1 cellular context compared by ENCODE assay signal in the genomic region with DNA sequence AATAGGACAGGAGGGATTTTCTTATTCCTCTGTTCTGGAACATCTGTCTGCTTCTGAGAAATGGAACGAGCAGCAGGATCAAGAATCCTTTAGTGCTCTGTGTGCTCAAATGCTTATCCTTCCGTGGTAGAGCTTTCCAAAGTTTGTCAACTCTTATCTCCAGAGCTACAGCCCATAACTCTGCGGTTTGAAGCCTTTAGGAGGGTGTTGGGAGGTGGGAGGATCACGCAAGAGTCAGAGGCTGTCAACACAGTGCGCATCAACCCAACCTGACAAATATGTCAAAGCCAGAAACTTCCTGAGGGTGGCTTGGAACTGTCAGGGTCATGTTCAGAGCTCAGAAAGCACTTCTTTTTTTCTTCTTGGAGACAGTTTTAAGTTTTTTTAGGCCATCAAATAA.
TF ChIP-seq lines count a peak whose summit lies in the region.

No MANE protein-coding gene starts in this region.

TF ChIP-seq in K562, 482 proteins besides CTCF, POLR2A, EP300 and RAD21 (continued from another document and continues in another):
- TF ChIP-seq, protein P1, sequence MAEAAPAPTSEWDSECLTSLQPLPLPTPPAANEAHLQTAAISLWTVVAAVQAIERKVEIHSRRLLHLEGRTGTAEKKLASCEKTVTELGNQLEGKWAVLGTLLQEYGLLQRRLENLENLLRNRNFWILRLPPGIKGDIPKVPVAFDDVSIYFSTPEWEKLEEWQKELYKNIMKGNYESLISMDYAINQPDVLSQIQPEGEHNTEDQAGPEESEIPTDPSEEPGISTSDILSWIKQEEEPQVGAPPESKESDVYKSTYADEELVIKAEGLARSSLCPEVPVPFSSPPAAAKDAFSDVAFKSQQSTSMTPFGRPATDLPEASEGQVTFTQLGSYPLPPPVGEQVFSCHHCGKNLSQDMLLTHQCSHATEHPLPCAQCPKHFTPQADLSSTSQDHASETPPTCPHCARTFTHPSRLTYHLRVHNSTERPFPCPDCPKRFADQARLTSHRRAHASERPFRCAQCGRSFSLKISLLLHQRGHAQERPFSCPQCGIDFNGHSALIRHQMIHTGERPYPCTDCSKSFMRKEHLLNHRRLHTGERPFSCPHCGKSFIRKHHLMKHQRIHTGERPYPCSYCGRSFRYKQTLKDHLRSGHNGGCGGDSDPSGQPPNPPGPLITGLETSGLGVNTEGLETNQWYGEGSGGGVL (CRISPR knock-in tag; IDR thresholded peaks at IDR 0.05), result no peak
- TF ChIP-seq SIRT6 (IDR thresholded peaks at IDR 0.05; ENCODE audit: low read depth, low read length) (no peak), ARNT (IDR thresholded peaks at IDR 0.05) (no peak), STAT5A (IDR thresholded peaks at IDR 0.05; ENCODE audit: borderline replicate concordance, low read length) (peak; percentile 73), ZNF316 (IDR thresholded peaks at IDR 0.05) (no peak), ZNF57 (CRISPR knock-in tag; IDR thresholded peaks at IDR 0.05) (no peak), SLC30A9 (CRISPR knock-in tag; IDR thresholded peaks at IDR 0.05) (no peak), RHOXF2B (CRISPR knock-in tag; conservative IDR thresholded peaks at IDR 0.05) (no peak), TBL1XR1 (IDR thresholded peaks at IDR 0.05; ENCODE audit: low read length in 2 of 2) (peak in 1 of 2 experiments; percentile 63; a peak in 2 of 4 replicates), RFX5 (IDR thresholded peaks at IDR 0.05; ENCODE audit: low read depth, low read length) (no peak), ZBED1 (IDR thresholded peaks at IDR 0.05) (no peak), ATF1 (CRISPR knock-in tag; IDR thresholded peaks at IDR 0.05) (no peak), ATF1 (tag; IDR thresholded peaks at IDR 0.05) (no peak), NFXL1 (CRISPR knock-in tag; IDR thresholded peaks at IDR 0.05) (no peak), CAMTA2 (CRISPR knock-in tag; conservative IDR thresholded peaks at IDR 0.05) (no peak), GATAD2A (IDR thresholded peaks at IDR 0.05) (no peak), KLF16 (IDR thresholded peaks at IDR 0.05) (peak; percentile 80), POLR2AphosphoS2 (IDR thresholded peaks at IDR 0.05; ENCODE audit: low read length) (no peak), ZNF140 (CRISPR knock-in tag; IDR thresholded peaks at IDR 0.05) (no peak), TARDBP (IDR thresholded peaks at IDR 0.05) (no peak), TEAD4 (IDR thresholded peaks at IDR 0.05; ENCODE audit: low read length) (peak; percentile 93), TEAD4 (CRISPR knock-in tag; IDR thresholded peaks at IDR 0.05; ENCODE audit: borderline replicate concordance) (no peak), MTA2 (IDR thresholded peaks at IDR 0.05; ENCODE audit: low read depth) (peak; percentile 72), EWSR1 (IDR thresholded peaks at IDR 0.05; ENCODE audit: borderline replicate concordance, low read depth, partially characterized antibody) (no peak), KLF6 (CRISPR knock-in tag; IDR thresholded peaks at IDR 0.05; ENCODE audit: borderline replicate concordance) (no peak), JUNB (CRISPR knock-in tag; conservative IDR thresholded peaks at IDR 0.05) (no peak), RCOR1 (IDR thresholded peaks at IDR 0.05; ENCODE audit: borderline replicate concordance in 1 of 2, low read depth in 2 of 2, low read length in 2 of 2) (peak in 1 of 2 experiments; percentile 89; a peak in 2 of 4 replicates), ZNF696 (CRISPR knock-in tag; conservative IDR thresholded peaks at IDR 0.05) (no peak), ZNF384 (IDR thresholded peaks at IDR 0.05; ENCODE audit: low read depth, low read length) (no peak), IRF2 (CRISPR knock-in tag; IDR thresholded peaks at IDR 0.05) (no peak), ZFP1 (CRISPR knock-in tag; IDR thresholded peaks at IDR 0.05) (no peak), CCAR2 (IDR thresholded peaks at IDR 0.05; ENCODE audit: low read depth, low read length) (no peak), MEF2A (IDR thresholded peaks at IDR 0.05; ENCODE audit: control insufficient read depth, low read depth, low read length) (no peak), NCOR1 (IDR thresholded peaks at IDR 0.05) (peak; percentile 61), PTTG1 (tag; IDR thresholded peaks at IDR 0.05; ENCODE audit: low read depth) (no peak), LARP7 (IDR thresholded peaks at IDR 0.05) (no peak), ZBTB1 (CRISPR knock-in tag; IDR thresholded peaks at IDR 0.05; ENCODE audit: borderline replicate concordance, low read depth) (no peak), RBM22 (IDR thresholded peaks at IDR 0.05; ENCODE audit: low read depth, low read length, poor library complexity, severe bottlenecking) (no peak), TAF15 (IDR thresholded peaks at IDR 0.05; ENCODE audit: low read depth, low read length) (no peak)
- TF ChIP-seq, protein P2, sequence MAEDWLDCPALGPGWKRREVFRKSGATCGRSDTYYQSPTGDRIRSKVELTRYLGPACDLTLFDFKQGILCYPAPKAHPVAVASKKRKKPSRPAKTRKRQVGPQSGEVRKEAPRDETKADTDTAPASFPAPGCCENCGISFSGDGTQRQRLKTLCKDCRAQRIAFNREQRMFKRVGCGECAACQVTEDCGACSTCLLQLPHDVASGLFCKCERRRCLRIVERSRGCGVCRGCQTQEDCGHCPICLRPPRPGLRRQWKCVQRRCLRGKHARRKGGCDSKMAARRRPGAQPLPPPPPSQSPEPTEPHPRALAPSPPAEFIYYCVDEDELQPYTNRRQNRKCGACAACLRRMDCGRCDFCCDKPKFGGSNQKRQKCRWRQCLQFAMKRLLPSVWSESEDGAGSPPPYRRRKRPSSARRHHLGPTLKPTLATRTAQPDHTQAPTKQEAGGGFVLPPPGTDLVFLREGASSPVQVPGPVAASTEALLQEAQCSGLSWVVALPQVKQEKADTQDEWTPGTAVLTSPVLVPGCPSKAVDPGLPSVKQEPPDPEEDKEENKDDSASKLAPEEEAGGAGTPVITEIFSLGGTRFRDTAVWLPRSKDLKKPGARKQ (CRISPR knock-in tag; IDR thresholded peaks at IDR 0.05), result no peak
- TF ChIP-seq, protein P3, sequence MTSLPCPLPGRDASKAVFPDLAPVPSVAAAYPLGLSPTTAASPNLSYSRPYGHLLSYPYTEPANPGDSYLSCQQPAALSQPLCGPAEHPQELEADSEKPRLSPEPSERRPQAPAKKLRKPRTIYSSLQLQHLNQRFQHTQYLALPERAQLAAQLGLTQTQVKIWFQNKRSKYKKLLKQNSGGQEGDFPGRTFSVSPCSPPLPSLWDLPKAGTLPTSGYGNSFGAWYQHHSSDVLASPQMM (CRISPR knock-in tag; IDR thresholded peaks at IDR 0.05), result no peak
- TF ChIP-seq, protein P4, sequence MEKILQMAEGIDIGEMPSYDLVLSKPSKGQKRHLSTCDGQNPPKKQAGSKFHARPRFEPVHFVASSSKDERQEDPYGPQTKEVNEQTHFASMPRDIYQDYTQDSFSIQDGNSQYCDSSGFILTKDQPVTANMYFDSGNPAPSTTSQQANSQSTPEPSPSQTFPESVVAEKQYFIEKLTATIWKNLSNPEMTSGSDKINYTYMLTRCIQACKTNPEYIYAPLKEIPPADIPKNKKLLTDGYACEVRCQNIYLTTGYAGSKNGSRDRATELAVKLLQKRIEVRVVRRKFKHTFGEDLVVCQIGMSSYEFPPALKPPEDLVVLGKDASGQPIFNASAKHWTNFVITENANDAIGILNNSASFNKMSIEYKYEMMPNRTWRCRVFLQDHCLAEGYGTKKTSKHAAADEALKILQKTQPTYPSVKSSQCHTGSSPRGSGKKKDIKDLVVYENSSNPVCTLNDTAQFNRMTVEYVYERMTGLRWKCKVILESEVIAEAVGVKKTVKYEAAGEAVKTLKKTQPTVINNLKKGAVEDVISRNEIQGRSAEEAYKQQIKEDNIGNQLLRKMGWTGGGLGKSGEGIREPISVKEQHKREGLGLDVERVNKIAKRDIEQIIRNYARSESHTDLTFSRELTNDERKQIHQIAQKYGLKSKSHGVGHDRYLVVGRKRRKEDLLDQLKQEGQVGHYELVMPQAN (IDR thresholded peaks at IDR 0.05; ENCODE audit: borderline replicate concordance), result no peak
- TF ChIP-seq, protein P5, sequence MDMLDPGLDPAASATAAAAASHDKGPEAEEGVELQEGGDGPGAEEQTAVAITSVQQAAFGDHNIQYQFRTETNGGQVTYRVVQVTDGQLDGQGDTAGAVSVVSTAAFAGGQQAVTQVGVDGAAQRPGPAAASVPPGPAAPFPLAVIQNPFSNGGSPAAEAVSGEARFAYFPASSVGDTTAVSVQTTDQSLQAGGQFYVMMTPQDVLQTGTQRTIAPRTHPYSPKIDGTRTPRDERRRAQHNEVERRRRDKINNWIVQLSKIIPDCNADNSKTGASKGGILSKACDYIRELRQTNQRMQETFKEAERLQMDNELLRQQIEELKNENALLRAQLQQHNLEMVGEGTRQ (CRISPR knock-in tag; IDR thresholded peaks at IDR 0.05), result no peak
- TF ChIP-seq, protein P6, sequence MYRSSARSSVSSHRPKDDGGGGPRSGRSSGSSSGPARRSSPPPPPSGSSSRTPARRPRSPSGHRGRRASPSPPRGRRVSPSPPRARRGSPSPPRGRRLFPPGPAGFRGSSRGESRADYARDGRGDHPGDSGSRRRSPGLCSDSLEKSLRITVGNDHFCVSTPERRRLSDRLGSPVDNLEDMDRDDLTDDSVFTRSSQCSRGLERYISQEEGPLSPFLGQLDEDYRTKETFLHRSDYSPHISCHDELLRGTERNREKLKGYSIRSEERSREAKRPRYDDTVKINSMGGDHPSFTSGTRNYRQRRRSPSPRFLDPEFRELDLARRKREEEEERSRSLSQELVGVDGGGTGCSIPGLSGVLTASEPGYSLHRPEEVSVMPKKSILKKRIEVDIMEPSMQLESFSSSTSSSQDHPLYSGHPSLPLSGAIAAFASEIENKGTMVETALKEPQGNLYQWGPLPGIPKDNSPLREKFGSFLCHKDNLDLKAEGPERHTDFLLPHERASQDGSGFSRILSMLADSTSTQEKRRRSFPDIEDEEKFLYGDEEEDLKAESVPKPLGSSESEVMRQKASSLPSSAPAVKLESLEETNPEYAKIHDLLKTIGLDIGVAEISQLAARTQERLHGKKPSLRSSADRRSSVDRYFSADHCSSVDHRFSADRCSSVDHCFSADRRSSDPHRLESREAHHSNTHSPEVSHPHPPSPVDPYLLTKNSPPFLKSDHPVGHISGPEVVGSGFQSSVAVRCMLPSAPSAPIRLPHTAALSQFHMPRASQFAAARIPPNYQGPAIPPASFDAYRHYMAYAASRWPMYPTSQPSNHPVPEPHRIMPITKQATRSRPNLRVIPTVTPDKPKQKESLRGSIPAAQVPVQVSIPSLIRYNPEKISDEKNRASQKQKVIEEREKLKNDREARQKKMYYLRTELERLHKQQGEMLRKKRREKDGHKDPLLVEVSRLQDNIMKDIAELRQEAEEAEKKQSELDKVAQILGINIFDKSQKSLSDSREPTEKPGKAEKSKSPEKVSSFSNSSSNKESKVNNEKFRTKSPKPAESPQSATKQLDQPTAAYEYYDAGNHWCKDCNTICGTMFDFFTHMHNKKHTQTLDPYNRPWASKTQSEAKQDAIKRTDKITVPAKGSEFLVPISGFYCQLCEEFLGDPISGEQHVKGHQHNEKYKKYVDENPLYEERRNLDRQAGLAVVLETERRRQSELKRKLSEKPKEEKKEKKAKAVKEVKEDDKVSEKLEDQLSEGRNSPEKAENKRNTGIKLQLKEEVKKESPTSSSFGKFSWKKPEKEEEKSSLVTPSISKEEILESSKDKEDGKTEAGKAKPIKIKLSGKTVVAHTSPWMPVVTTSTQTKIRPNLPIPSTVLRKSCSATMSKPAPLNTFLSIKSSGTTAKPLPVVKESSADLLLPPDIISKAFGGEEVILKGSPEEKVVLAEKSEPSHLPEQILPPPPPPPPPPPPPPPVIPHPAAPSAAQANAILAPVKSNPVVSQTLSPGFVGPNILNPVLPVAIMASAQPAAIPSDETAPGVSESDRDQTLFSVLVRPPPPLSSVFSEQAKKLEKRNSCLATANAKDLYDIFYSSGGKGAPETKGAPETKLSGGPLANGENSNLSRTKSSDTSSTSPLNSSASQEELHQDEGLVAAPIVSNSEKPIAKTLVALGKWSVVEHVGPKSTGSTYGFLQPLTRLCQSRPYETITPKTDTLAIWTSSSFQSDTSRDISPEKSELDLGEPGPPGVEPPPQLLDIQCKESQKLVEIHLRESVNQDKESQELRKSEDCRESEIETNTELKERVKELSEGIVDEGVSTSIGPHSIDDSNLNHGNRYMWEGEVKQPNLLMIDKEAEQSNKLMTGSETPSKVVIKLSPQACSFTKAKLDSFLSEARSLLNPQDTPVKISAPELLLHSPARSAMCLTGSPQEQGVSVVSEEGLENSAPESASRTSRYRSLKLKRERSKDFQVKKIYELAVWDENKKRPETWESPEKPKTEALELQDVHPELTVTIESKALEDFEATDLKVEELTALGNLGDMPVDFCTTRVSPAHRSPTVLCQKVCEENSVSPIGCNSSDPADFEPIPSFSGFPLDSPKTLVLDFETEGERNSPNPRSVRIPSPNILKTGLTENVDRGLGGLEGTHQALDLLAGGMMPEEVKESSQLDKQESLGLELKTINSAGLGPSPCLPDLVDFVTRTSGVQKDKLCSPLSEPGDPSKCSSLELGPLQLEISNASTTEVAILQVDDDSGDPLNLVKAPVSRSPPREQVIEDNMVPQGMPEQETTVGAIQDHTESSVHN (IDR thresholded peaks at IDR 0.05; ENCODE audit: borderline replicate concordance in 1 of 2, low read depth in 1 of 2), result no peak
- TF ChIP-seq, protein P7, sequence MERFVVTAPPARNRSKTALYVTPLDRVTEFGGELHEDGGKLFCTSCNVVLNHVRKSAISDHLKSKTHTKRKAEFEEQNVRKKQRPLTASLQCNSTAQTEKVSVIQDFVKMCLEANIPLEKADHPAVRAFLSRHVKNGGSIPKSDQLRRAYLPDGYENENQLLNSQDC (CRISPR knock-in tag; IDR thresholded peaks at IDR 0.05), result no peak
- TF ChIP-seq, protein P8, sequence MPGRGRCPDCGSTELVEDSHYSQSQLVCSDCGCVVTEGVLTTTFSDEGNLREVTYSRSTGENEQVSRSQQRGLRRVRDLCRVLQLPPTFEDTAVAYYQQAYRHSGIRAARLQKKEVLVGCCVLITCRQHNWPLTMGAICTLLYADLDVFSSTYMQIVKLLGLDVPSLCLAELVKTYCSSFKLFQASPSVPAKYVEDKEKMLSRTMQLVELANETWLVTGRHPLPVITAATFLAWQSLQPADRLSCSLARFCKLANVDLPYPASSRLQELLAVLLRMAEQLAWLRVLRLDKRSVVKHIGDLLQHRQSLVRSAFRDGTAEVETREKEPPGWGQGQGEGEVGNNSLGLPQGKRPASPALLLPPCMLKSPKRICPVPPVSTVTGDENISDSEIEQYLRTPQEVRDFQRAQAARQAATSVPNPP (IDR thresholded peaks at IDR 0.05; ENCODE audit: borderline replicate concordance, insufficient read depth, insufficient read length), result no peak
- TF ChIP-seq, protein P9, sequence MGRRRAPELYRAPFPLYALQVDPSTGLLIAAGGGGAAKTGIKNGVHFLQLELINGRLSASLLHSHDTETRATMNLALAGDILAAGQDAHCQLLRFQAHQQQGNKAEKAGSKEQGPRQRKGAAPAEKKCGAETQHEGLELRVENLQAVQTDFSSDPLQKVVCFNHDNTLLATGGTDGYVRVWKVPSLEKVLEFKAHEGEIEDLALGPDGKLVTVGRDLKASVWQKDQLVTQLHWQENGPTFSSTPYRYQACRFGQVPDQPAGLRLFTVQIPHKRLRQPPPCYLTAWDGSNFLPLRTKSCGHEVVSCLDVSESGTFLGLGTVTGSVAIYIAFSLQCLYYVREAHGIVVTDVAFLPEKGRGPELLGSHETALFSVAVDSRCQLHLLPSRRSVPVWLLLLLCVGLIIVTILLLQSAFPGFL (CRISPR knock-in tag; IDR thresholded peaks at IDR 0.05), result no peak
- TF ChIP-seq, protein P10, sequence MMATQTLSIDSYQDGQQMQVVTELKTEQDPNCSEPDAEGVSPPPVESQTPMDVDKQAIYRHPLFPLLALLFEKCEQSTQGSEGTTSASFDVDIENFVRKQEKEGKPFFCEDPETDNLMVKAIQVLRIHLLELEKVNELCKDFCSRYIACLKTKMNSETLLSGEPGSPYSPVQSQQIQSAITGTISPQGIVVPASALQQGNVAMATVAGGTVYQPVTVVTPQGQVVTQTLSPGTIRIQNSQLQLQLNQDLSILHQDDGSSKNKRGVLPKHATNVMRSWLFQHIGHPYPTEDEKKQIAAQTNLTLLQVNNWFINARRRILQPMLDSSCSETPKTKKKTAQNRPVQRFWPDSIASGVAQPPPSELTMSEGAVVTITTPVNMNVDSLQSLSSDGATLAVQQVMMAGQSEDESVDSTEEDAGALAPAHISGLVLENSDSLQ (IDR thresholded peaks at IDR 0.05), result peak; percentile 86
